16 cellular contexts compared by ENCODE assay signal in genomic region chr1:229222081-229222480, GRCh38. TPM values are rescaled to one million over a fixed set of nuclear protein-coding genes. Genes with fewer than 3 reads are reported as not detected.
A peak's percentile ranks its signal among the peaks of the same experiment; 100 is the strongest.
DNase-seq lines count a peak whose midpoint lies in the region; ATAC-seq and TF ChIP-seq lines count a peak whose summit lies in the region.
"Had no signal": no experiment of that assay in that cellular context is flagged by ENCODE, and none has a peak within 500 bp of the region (broad histone marks: within the 10 kb centered on the region; RNA-seq: fewer than 3 reads in every experiment).

No MANE protein-coding gene starts in this region.

- TF ChIP-seq POLR2A in body of pancreas (IDR thresholded peaks at IDR 0.05) = no peak
- no peak for TF ChIP-seq POLR2A in stomach (IDR thresholded peaks at IDR 0.05)

- TF ChIP-seq EP300 in stomach (IDR thresholded peaks at IDR 0.05) = no peak

- DNase-seq in body of pancreas = no peak
- DNase-seq in stomach = no peak
- DNase-seq in activated T-cell treated with anti-CD3 and anti-CD28 coated beads, Interleukin-2, amount 50 U/mL, for 1 hour = no peak
- no peak for DNase-seq in stimulated activated naive CD4-positive, alpha-beta T cell (lab: John Stamatoyannopoulos, UW)
- DNase-seq in NCI-H2029 (lab: John Stamatoyannopoulos, UW) = no peak
- DNase-seq: CD4-positive, CD25-positive, alpha-beta regulatory T cell; H9; NCI-H524; NK-92 treated with Interleukin-12 subunit alpha and Interleukin-12 subunit beta, amount 100 ng/mL, for 24 hours had no signal

- H3K9ac ChIP-seq in liver (ENCODE audit: low read depth in 1 of 2, low read length in 2 of 2) = peak overlapping the region in 1 of 2 donors; percentile 2
- H3K9ac ChIP-seq: KMS-11 had no signal

- intact Hi-C loops in body of pancreas (cut with DNase I) (no loop called here), stomach (cut with DNase I; ENCODE audit: low total_unique reads) (loop anchor here (10.0 kb wide), 2 partner anchors 487 to 557 kb away; partner anchors contain the start of gene RHOU)

- TF ChIP-seq CTCF in C4-2B (conservative IDR thresholded peaks at IDR 0.05) = no peak
- no peak for TF ChIP-seq CTCF in body of pancreas (IDR thresholded peaks at IDR 0.05)
- no peak for TF ChIP-seq CTCF in liver (IDR thresholded peaks at IDR 0.05; ENCODE audit: low read depth, low read length, missing input control)
- no peak for TF ChIP-seq CTCF in stomach (IDR thresholded peaks at IDR 0.05)

- H3K4me1 ChIP-seq in body of pancreas (peaks cover 43% of the 10 kb centered on the region), liver (ENCODE audit: control insufficient read depth in 4 of 4, insufficient read depth in 4 of 4, low read length in 3 of 4) (peaks cover 0 to 31% (median 7%) of the 10 kb centered on the region in 4 donors), stomach (peaks cover 20 to 53% (median 34%) of the 10 kb centered on the region in 4 donors)

- 97 to 98% methylated on average over 3 of the region's 3 CpGs for WGBS in body of pancreas, 2 donors
- WGBS in liver = 93% methylated on average over 3 of the region's 3 CpGs
- 88 to 96% (median 94%) methylated on average over 3 of the region's 3 CpGs for WGBS in stomach, 5 donors

- H3K27ac ChIP-seq in C4-2B = peak overlapping the region; percentile 87
- H3K27ac ChIP-seq in body of pancreas = peak overlapping the region; percentile 79 to 97 (median 88)
- peak overlapping the region; percentile 95 for H3K27ac ChIP-seq in liver (ENCODE audit: low read depth in 1 of 2, low read length in 2 of 2)
- peak overlapping the region; percentile 79 to 92 (median 84) for H3K27ac ChIP-seq in stomach
- H3K27ac ChIP-seq: KMS-11, SJSA1 had no signal

- ATAC-seq in body of pancreas = no peak
- no peak for ATAC-seq in GM18502 (IDR thresholded peaks at IDR 0.05; ENCODE audit: poor library complexity, unreplicated experiment)

- H3K4me3 ChIP-seq in body of pancreas = no peak overlapping the region
- no peak overlapping the region for H3K4me3 ChIP-seq in liver (ENCODE audit: low read depth in 1 of 3, low read length in 3 of 3)
- H3K4me3 ChIP-seq in stomach = no peak overlapping the region
- H3K4me3 ChIP-seq: Peyer's patch, SJSA1 had no signal

- no peaks in the 10 kb centered on the region for H3K9me3 ChIP-seq in body of pancreas
- no peaks in the 10 kb centered on the region for H3K9me3 ChIP-seq in liver (ENCODE audit: control insufficient read depth in 4 of 4, low read length in 3 of 4)
- no peaks in the 10 kb centered on the region for H3K9me3 ChIP-seq in stomach
- H3K9me3 ChIP-seq: BE2C, Peyer's patch, SJSA1 had no signal

- H3K36me3 ChIP-seq in body of pancreas (replicated peaks in 1 of 2; ENCODE audit: insufficient read depth in 1 of 2, low read depth in 2 of 2) (no peaks in the 10 kb centered on the region), liver (ENCODE audit: control insufficient read depth in 4 of 4, insufficient read depth in 3 of 4, low read depth in 1 of 4, low read length in 3 of 4) (no peaks in the 10 kb centered on the region), stomach (no peaks in the 10 kb centered on the region)
- H3K36me3 ChIP-seq: BE2C, Peyer's patch, SJSA1 had no signal

- TF ChIP-seq RAD21 in liver (IDR thresholded peaks at IDR 0.05) = no peak

- H3K27me3 ChIP-seq in body of pancreas = no peaks in the 10 kb centered on the region
- no peaks in the 10 kb centered on the region for H3K27me3 ChIP-seq in liver (ENCODE audit: control insufficient read depth in 4 of 4, insufficient read depth in 4 of 4, low read length in 3 of 4)
- no peaks in the 10 kb centered on the region for H3K27me3 ChIP-seq in stomach
- H3K27me3 ChIP-seq: BE2C, Peyer's patch, SJSA1 had no signal

TF ChIP-seq in liver, 16 proteins besides CTCF, POLR2A, EP300 and RAD21:
- TF ChIP-seq SP1 (IDR thresholded peaks at IDR 0.05) = no peak
- TF ChIP-seq GABPA (IDR thresholded peaks at IDR 0.05 in 1 of 2, conservative IDR thresholded peaks at IDR 0.05 in 1 of 2) = no peak
- no peak for TF ChIP-seq FOXA2 (IDR thresholded peaks at IDR 0.05)
- no peak for TF ChIP-seq HNF4G (IDR thresholded peaks at IDR 0.05)
- TF ChIP-seq YY1 (IDR thresholded peaks at IDR 0.05) = no peak
- no peak for TF ChIP-seq RXRA (IDR thresholded peaks at IDR 0.05)
- TF ChIP-seq HNF4A (conservative IDR thresholded peaks at IDR 0.05) = no peak
- TF ChIP-seq TAF1 (conservative IDR thresholded peaks at IDR 0.05) = no peak
- TF ChIP-seq MAX (IDR thresholded peaks at IDR 0.05) = no peak

RNA-seq across cellular contexts. Expression of gene RAB4A, which starts 48.8 kb away (rescaled TPM):
- 10 to 100 TPM; 12.5 to 69.0 TPM for total RNA-seq in body of pancreas
- 10 to 100 TPM; 16.5 to 26.4 TPM for total RNA-seq in liver
- polyA plus RNA-seq in liver = 10 to 100 TPM; 32.6 to 51.9 TPM
- total RNA-seq in stomach = 100 to 1,000 TPM in 1 of 5 donors, 10 to 100 TPM in 4; 24.1 to 277 (median 41.4) TPM
- 10 to 100 TPM; 43.8 to 90.6 (median 58.9) TPM for polyA plus RNA-seq in stomach
